29 cellular contexts compared by ENCODE assay signal in genomic region chr5:84016090-84016489, GRCh38.
"Had no signal": no experiment of that assay in that cellular context is flagged by ENCODE, and none has a peak within 500 bp of the region (broad histone marks: within the 10 kb centered on the region; RNA-seq: fewer than 3 reads in every experiment).

No MANE protein-coding gene starts in this region.

- H3K9me3 Mint-ChIP-seq: activated CD4-positive, alpha-beta T cell treated with anti-CD3 and anti-CD28 coated beads, Interleukin-2, amount 10 ng/mL, durations not matched to agents 24 days and 14 days; activated naive CD8-positive, alpha-beta T cell treated with anti-CD3 and anti-CD28 coated beads, Interleukin-2, amount 50 U/mL, for 24 hours; neural crest cell had no signal

- H3K9me3 ChIP-seq: colonic mucosa, esophagus squamous epithelium, mucosa of descending colon, testis, vagina had no signal

- ATAC-seq: activated CD4-positive, CD25-positive, alpha-beta regulatory T cell treated with anti-CD3 and anti-CD28 coated beads, Interleukin-2, amount 50 U/mL, for 24 hours; activated CD8-positive, alpha-beta memory T cell treated with anti-CD3 and anti-CD28 coated beads, Interleukin-2, amount 10 ng/mL, durations not matched to agents 7 days and 5 days; activated naive CD8-positive, alpha-beta T cell treated with anti-CD3 and anti-CD28 coated beads, Interleukin-2, amount 50 U/mL, for 24 hours; effector memory CD8-positive, alpha-beta T cell; left ventricle myocardium superior; mucosa of descending colon; sciatic nerve had no signal

- H2AFZ ChIP-seq: hepatocyte had no signal

- H3K27ac ChIP-seq: colonic mucosa, esophagus squamous epithelium, hepatocyte, testis, vagina had no signal

- H3K27me3 ChIP-seq: colonic mucosa, dorsolateral prefrontal cortex, esophagus squamous epithelium, hepatocyte, testis, vagina had no signal

- DNase-seq: activated CD4-positive, alpha-beta memory T cell treated with anti-CD3 and anti-CD28 coated beads, Interleukin-2, amount 10 ng/mL, durations not matched to agents 7 days and 5 days; activated CD4-positive, alpha-beta T cell treated with anti-CD3 and anti-CD28 coated beads, Interleukin-2, amount 10 ng/mL, durations not matched to agents 24 days and 14 days; activated CD8-positive, alpha-beta memory T cell treated with anti-CD3 and anti-CD28 coated beads, Interleukin-2, amount 10 ng/mL, durations not matched to agents 7 days and 5 days; activated gamma-delta T cell; activated naive CD4-positive, alpha-beta T cell treated with anti-CD3 and anti-CD28 coated beads, Interleukin-2, amount 50 U/mL, for 16 hours; activated naive CD8-positive, alpha-beta T cell treated with anti-CD3 and anti-CD28 coated beads, Interleukin-2, amount 50 U/mL, for 24 hours; activated T-cell treated with anti-CD3 and anti-CD28 coated beads for 4 hours; aorta; colonic mucosa; dorsolateral prefrontal cortex; effector memory CD8-positive, alpha-beta T cell; esophagus squamous epithelium; immature natural killer cell; kidney glomerular epithelial cell; left ventricle myocardium superior; mucosa of descending colon; small intestine; stimulated activated CD4-positive, alpha-beta T cell treated with anti-CD3 and anti-CD28 coated beads, Interleukin-15, amount 100 ng/mL, for 24 hours; stimulated activated CD4-positive, alpha-beta T cell treated with anti-CD3 and anti-CD28 coated beads, Interleukin-2, amount 100 ng/mL, for 48 hours; stimulated activated CD8-positive, alpha-beta memory T cell treated with anti-CD3 and anti-CD28 coated beads, Interleukin-4, amount 100 ng/mL, for 48 hours; stimulated activated naive CD4-positive, alpha-beta T cell; testis; trophoblast cell had no signal

- H3K4me2 ChIP-seq: hepatocyte had no signal

- H3K4me1 ChIP-seq: colonic mucosa, esophagus squamous epithelium, testis, vagina had no signal

- H3K4me1 Mint-ChIP-seq: activated CD4-positive, alpha-beta memory T cell treated with anti-CD3 and anti-CD28 coated beads, Interleukin-2, amount 10 ng/mL, durations not matched to agents 7 days and 5 days; activated CD4-positive, alpha-beta T cell treated with anti-CD3 and anti-CD28 coated beads, Interleukin-2, amount 10 ng/mL, durations not matched to agents 24 days and 14 days; activated CD8-positive, alpha-beta memory T cell treated with anti-CD3 and anti-CD28 coated beads, Interleukin-2, amount 10 ng/mL, durations not matched to agents 7 days and 5 days; activated naive CD8-positive, alpha-beta T cell treated with anti-CD3 and anti-CD28 coated beads, Interleukin-2, amount 50 U/mL, for 24 hours; immature natural killer cell; neural crest cell had no signal

- H3K4me3 ChIP-seq: colonic mucosa, dorsolateral prefrontal cortex, esophagus squamous epithelium, hepatocyte, mucosa of descending colon, testis, vagina had no signal

- H3K27me3 Mint-ChIP-seq: activated CD4-positive, alpha-beta memory T cell treated with anti-CD3 and anti-CD28 coated beads, Interleukin-2, amount 10 ng/mL, durations not matched to agents 7 days and 5 days; activated CD4-positive, alpha-beta T cell treated with anti-CD3 and anti-CD28 coated beads, Interleukin-2, amount 10 ng/mL, durations not matched to agents 24 days and 14 days; activated CD8-positive, alpha-beta memory T cell treated with anti-CD3 and anti-CD28 coated beads, Interleukin-2, amount 10 ng/mL, durations not matched to agents 7 days and 5 days; activated naive CD8-positive, alpha-beta T cell treated with anti-CD3 and anti-CD28 coated beads, Interleukin-2, amount 50 U/mL, for 24 hours; brain; effector memory CD8-positive, alpha-beta T cell had no signal

- H3K4me3 Mint-ChIP-seq: activated CD4-positive, alpha-beta memory T cell treated with anti-CD3 and anti-CD28 coated beads, Interleukin-2, amount 10 ng/mL, durations not matched to agents 7 days and 5 days; activated CD4-positive, alpha-beta T cell treated with anti-CD3 and anti-CD28 coated beads, Interleukin-2, amount 10 ng/mL, durations not matched to agents 24 days and 14 days; activated CD8-positive, alpha-beta memory T cell treated with anti-CD3 and anti-CD28 coated beads, Interleukin-2, amount 10 ng/mL, durations not matched to agents 7 days and 5 days; activated naive CD8-positive, alpha-beta T cell treated with anti-CD3 and anti-CD28 coated beads, Interleukin-2, amount 50 U/mL, for 24 hours; brain; effector memory CD8-positive, alpha-beta T cell; immature natural killer cell; neural crest cell had no signal

- H3K36me3 ChIP-seq: colonic mucosa, esophagus squamous epithelium, vagina had no signal

- H3K36me3 Mint-ChIP-seq: activated CD8-positive, alpha-beta memory T cell treated with anti-CD3 and anti-CD28 coated beads, Interleukin-2, amount 10 ng/mL, durations not matched to agents 7 days and 5 days; brain; immature natural killer cell had no signal

- H3K27ac Mint-ChIP-seq: activated CD4-positive, alpha-beta memory T cell treated with anti-CD3 and anti-CD28 coated beads, Interleukin-2, amount 10 ng/mL, durations not matched to agents 7 days and 5 days; activated CD4-positive, alpha-beta T cell treated with anti-CD3 and anti-CD28 coated beads, Interleukin-2, amount 10 ng/mL, durations not matched to agents 24 days and 14 days; activated CD8-positive, alpha-beta memory T cell treated with anti-CD3 and anti-CD28 coated beads, Interleukin-2, amount 10 ng/mL, durations not matched to agents 7 days and 5 days; activated naive CD8-positive, alpha-beta T cell treated with anti-CD3 and anti-CD28 coated beads, Interleukin-2, amount 50 U/mL, for 24 hours; effector memory CD8-positive, alpha-beta T cell; immature natural killer cell had no signal
